ENCODE assay signal across 5 cellular contexts in genomic region chr20:798746-799145, GRCh38. TPM values are rescaled to one million over a fixed set of nuclear protein-coding genes. Genes with fewer than 3 reads are reported as not detected.
"Had no signal": no experiment of that assay in that cellular context is flagged by ENCODE, and none has a peak within 500 bp of the region (broad histone marks: within the 10 kb centered on the region; RNA-seq: fewer than 3 reads in every experiment).

No MANE protein-coding gene starts in this region.

RNA-seq across cellular contexts. Expression of gene SLC52A3, which starts 30.4 kb away (rescaled TPM):
- total RNA-seq: OCI-LY7, RPMI7951, SJCRH30, SJSA1 had no signal
- polyA plus RNA-seq: SK-N-SH had no signal
